In the genomic region with DNA sequence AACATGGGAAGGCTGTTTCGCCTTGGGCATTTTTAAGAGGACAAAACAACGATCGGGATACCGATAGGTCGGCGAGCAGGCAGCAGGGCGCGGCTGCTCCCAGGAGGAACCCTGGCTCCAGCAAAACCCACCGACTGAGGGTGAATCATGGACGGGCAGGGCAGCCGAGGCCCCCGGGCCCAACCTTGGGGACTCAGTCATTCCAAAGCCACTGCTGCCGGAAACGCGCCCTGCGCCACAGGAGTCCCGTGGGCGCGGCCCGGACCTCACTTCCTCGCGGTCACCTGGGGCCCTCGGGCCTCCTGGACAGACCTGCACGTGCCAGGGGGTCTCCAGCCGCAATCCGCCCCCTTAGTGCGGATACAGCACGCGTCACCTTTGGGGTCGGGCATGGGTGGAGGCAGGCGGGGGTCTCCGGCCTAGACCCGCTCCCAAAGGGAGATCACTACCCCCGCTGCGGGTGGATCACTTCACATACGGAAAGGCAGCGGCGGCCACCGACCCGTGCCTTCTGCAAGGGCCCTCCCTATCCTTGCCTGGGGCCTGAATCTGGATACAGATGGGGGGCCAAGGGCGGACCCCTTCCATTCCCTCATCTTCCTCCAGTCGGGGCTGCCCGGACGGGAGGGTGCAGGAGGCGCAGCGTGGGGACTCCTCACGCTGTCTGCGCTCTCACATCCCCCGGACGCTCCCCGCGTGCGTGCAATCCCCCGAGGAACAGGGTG, we compare ENCODE assay signal across 8 cellular contexts. TPM values are rescaled to one million over a fixed set of nuclear protein-coding genes. Genes with fewer than 3 reads are reported as not detected.
DNase-seq lines count a peak whose midpoint lies in the region; ATAC-seq, FAIRE-seq and TF ChIP-seq lines count a peak whose summit lies in the region.

No MANE protein-coding gene starts in this region.

- ATAC-seq in GM21390 (IDR thresholded peaks at IDR 0.05; ENCODE audit: unreplicated experiment) (peak; percentile 18), K562 (peak; percentile 69)

- H3K4me1 ChIP-seq in Caco-2 (peaks cover 48% of the 10 kb centered on the region), K562 (replicated peaks in 1 of 2; ENCODE audit: control insufficient read depth in 2 of 2, insufficient read depth in 2 of 2, low read length in 2 of 2) (peaks cover 15 to 39% of the 10 kb centered on the region in 2 experiments), iPS-15b (ENCODE audit: control insufficient read depth, insufficient read depth, low read length) (peaks cover 10% of the 10 kb centered on the region)

- peak overlapping the region; percentile 97 for H3K27ac ChIP-seq in K562 (ENCODE audit: extremely low read depth, low read depth, low read length)

- FAIRE-seq in HTR-8/SVneo (lab: Jason Lieb, UNC) = no peak
- FAIRE-seq in K562 (lab: Jason Lieb, UNC) = no peak

- TF ChIP-seq POLR2A in K562 (conservative IDR thresholded peaks at IDR 0.05) = no peak; the same call in 1 of the 2 replicates

- peaks cover 32% of the 10 kb centered on the region for H3K4me1 Mint-ChIP-seq in Caco-2 (ENCODE audit: low read depth, unreplicated experiment)

- H3K9ac ChIP-seq in K562 (ENCODE audit: insufficient read depth in 1 of 2, low read depth in 2 of 2, low read length in 2 of 2) = peak overlapping the region; percentile 96 to 97
- H3K9ac ChIP-seq in iPS-15b (ENCODE audit: low read depth, low read length) = peak overlapping the region; percentile 93

- in situ Hi-C loops in K562 (cut with MboI) = no loop called here

- peak overlapping the region; percentile 98 for H2AFZ ChIP-seq in K562 (ENCODE audit: low read depth, low read length)

- under 1% methylated on average over 39 of the region's 54 CpGs for WGBS in K562 (ENCODE audit: insufficient coverage, low coverage, missing lambda C conversion rate)

- H3K27me3 Mint-ChIP-seq in Caco-2 (ENCODE audit: insufficient read depth, unreplicated experiment) = no peaks in the 10 kb centered on the region

- DNase-seq in Caco-2 (peak; percentile 59 to 64), HTR-8/SVneo (ENCODE audit: insufficient read length, low spot score) (peak; percentile 35), T-helper 9 cell (peak; percentile 16), K562 (ENCODE audit: extremely low read depth in 1 of 4, low spot score in 3 of 4) (peak; percentile 45 to 78 (median 50)), skeletal muscle cell (ENCODE audit: low read depth) (no peak), NCI-H187 treated with DMSO at 0.1 percent for 48 hours (lab: John Stamatoyannopoulos, UW) (no peak)

- peaks cover 74% of the 10 kb centered on the region for H3K79me2 ChIP-seq in K562 (ENCODE audit: control insufficient read depth, insufficient read depth, low read length)

- no peak for TF ChIP-seq RAD21 in K562 (CRISPR knock-in tag; conservative IDR thresholded peaks at IDR 0.05 in 1 of 2, IDR thresholded peaks at IDR 0.05 in 1 of 2)

- H3K36me3 ChIP-seq in Caco-2 (ENCODE audit: control insufficient read depth, insufficient read depth, low read length) = no peaks in the 10 kb centered on the region
- H3K36me3 ChIP-seq in K562 (ENCODE audit: control insufficient read depth, insufficient read depth, low read length) = peaks cover 28% of the 10 kb centered on the region
- H3K36me3 ChIP-seq in iPS-15b (ENCODE audit: control insufficient read depth, insufficient read depth, low read length) = no peaks in the 10 kb centered on the region

- BruUV-seq in Caco-2 (replicated peaks; lab: Mats Ljungman, UMichigan) (no TSS peak), K562 (replicated peaks; lab: Mats Ljungman, UMichigan) (no TSS peak)

- CTCF ChIA-PET in Caco-2 (lab: Charles Lee) (interaction anchor here (1.0 to 1.2 kb wide), 2 partner anchors 37 to 71 kb away, joined by 6 to 12 read pairs; no protein-coding TSS in a partner anchor), K562 (lab: Yijun Ruan, JAX; ENCODE audit: low intra/inter-chr PET ratio) (no interaction called here)

- peak overlapping the region; percentile 99 for H3K27ac Mint-ChIP-seq in Caco-2 (ENCODE audit: unreplicated experiment)

- TF ChIP-seq CTCF in Caco-2 (IDR thresholded peaks at IDR 0.05; ENCODE audit: insufficient read depth in 1 of 2, low read depth in 1 of 2, low read length in 1 of 2, severe bottlenecking in 1 of 2, unreplicated experiment in 1 of 2) = no peak
- TF ChIP-seq CTCF in K562 (IDR thresholded peaks at IDR 0.05 in 2 of 3, conservative IDR thresholded peaks at IDR 0.05 in 1 of 3; ENCODE audit: insufficient read depth in 2 of 3, low read depth in 1 of 3, low read length in 3 of 3) = no peak

- H3K4me3 ChIP-seq in Caco-2 (ENCODE audit: low read depth, low read length) (peak overlapping the region; percentile 96), K562 (peak overlapping the region; percentile 91), iPS-15b (ENCODE audit: low read depth, low read length) (peak overlapping the region; percentile 89), skeletal muscle cell (ENCODE audit: low read depth, low read length) (peak overlapping the region; percentile 89)

- H3K27me3 ChIP-seq in Caco-2 (replicated peaks; ENCODE audit: control insufficient read depth, insufficient read depth, low read length) = no peaks in the 10 kb centered on the region
- H3K27me3 ChIP-seq in K562 (ENCODE audit: control insufficient read depth in 2 of 2, insufficient read depth in 2 of 2, low read length in 2 of 2) = no peaks in the 10 kb centered on the region
- no peaks in the 10 kb centered on the region for H3K27me3 ChIP-seq in iPS-15b (ENCODE audit: control insufficient read depth, insufficient read depth, low read length)

- peak overlapping the region; percentile 98 for H3K4me3 Mint-ChIP-seq in Caco-2 (ENCODE audit: unreplicated experiment)

- H3K9me1 ChIP-seq in K562 (ENCODE audit: control insufficient read depth, insufficient read depth, low read length) = no peaks in the 10 kb centered on the region

- H3K9me3 ChIP-seq in Caco-2 = no peaks in the 10 kb centered on the region
- H3K9me3 ChIP-seq in K562 (replicated peaks; ENCODE audit: control insufficient read depth, insufficient read depth, low read depth, low read length) = no peaks in the 10 kb centered on the region
- H3K9me3 ChIP-seq in iPS-15b (ENCODE audit: control insufficient read depth, insufficient read depth, low read length) = no peaks in the 10 kb centered on the region

- intact Hi-C loops in Caco-2 (cut with micrococcal nuclease; ENCODE audit: unreplicated experiment) = loop anchor here (1.0 to 5.0 kb wide), 6 partner anchors 22 to 87 kb away; no protein-coding TSS in a partner anchor
- intact Hi-C loops in K562 (cut with micrococcal nuclease) = loop anchor here (5.0 kb wide), 1 partner anchor 117 kb away; no protein-coding TSS in a partner anchor

- peaks cover 30% of the 10 kb centered on the region for H4K20me1 ChIP-seq in K562 (replicated peaks; ENCODE audit: control insufficient read depth, insufficient read depth, low read length)

- TF ChIP-seq EP300 in K562 (IDR thresholded peaks at IDR 0.05; ENCODE audit: low read length) = no peak

- H3K36me3 Mint-ChIP-seq in Caco-2 (ENCODE audit: insufficient read depth, unreplicated experiment) = peaks cover 49% of the 10 kb centered on the region

- POLR2A ChIA-PET in Caco-2 (lab: Charles Lee) (interaction anchor here (1.2 kb wide), 2 partner anchors 41 to 43 kb away, joined by 19 to 20 read pairs; no protein-coding TSS in a partner anchor), K562 (lab: Yijun Ruan, JAX) (interaction anchor here (0.7 to 6.3 kb wide), 2 partner anchors 16 to 1919 kb away, joined by 3 to 94 read pairs; no protein-coding TSS in a partner anchor)

- H3K4me2 ChIP-seq in K562 (ENCODE audit: insufficient read depth, low read length) = peak overlapping the region; percentile 94

- no peaks in the 10 kb centered on the region for H3K9me3 Mint-ChIP-seq in Caco-2 (ENCODE audit: unreplicated experiment)

TF ChIP-seq in K562, 482 proteins besides CTCF, POLR2A, EP300 and RAD21 (continues in another document):
- TF ChIP-seq TAF9B (IDR thresholded peaks at IDR 0.05; ENCODE audit: partially characterized antibody) (peak; percentile 11), ARID1B (IDR thresholded peaks at IDR 0.05) (no peak)

RNA-seq across cellular contexts. Expression of gene TXN, which starts 0.7 kb away (rescaled TPM):
- 446 and 476 TPM in 2 replicates for total RNA-seq in Caco-2 (2022)
- total RNA-seq in K562 (2011; cell fraction: chromatin; rRNA removed; ENCODE audit: low replicate concordance) = 19.1 and 42.6 TPM in 2 replicates
- total RNA-seq in K562 (2011; cell fraction: nucleolus; rRNA removed) = 29.2 and 32.8 TPM in 2 replicates
- total RNA-seq in K562 (2011; cell fraction: nucleoplasm; rRNA removed) = 49.5 and 76.2 TPM in 2 replicates
- total RNA-seq in K562 (2014; rRNA removed) = 219 and 272 TPM in 2 replicates
- 428 and 441 TPM in 2 replicates for total RNA-seq in K562 (2014; rRNA removed; fragmentation: Illumina TruSeq; extraction: Trizol)
- 349 and 384 TPM in 2 replicates for total RNA-seq in K562 (2015; rRNA removed; fragmentation: Illumina TruSeq; extraction: Trizol)
- 339 and 403 TPM in 2 replicates for total RNA-seq in K562 (2021)
- polyA plus RNA-seq in K562 (2011; rRNA removed) = 590 and 771 TPM in 2 replicates
- polyA plus RNA-seq in K562 (2011; cell fraction: cytosol; rRNA removed) = 284 and 512 TPM in 2 replicates
- polyA plus RNA-seq in K562 (2011; cell fraction: nucleus; rRNA removed) = 120 and 197 TPM in 2 replicates
- polyA plus RNA-seq in K562 (2012) = 289 and 521 TPM in 2 replicates
- polyA plus RNA-seq in K562 (2014; fragmentation: Illumina TruSeq; extraction: Trizol) = 446 and 528 TPM in 2 replicates
- polyA plus RNA-seq in K562 (2014; fragmentation: Nextera tagmentation; extraction: Ambion mirVana) = 1,000 to 10,000 TPM; 1,469 to 1,596 TPM
- 514 and 530 TPM in 2 replicates for polyA plus RNA-seq in K562 (2014; rRNA removed)
- polyA minus RNA-seq in K562 (2011; rRNA and poly(A)+ RNA removed) = 190 and 220 TPM in 2 replicates
- 59.8 and 72.2 TPM in 2 replicates for polyA minus RNA-seq in K562 (2011; cell fraction: cytosol; rRNA and poly(A)+ RNA removed)
- polyA minus RNA-seq in K562 (2011; cell fraction: nucleus; rRNA and poly(A)+ RNA removed) = 17.1 and 37.3 TPM in 2 replicates

RNA-seq across cellular contexts. Expression of gene C9orf152, which starts 47.6 kb away (rescaled TPM):
- total RNA-seq in Caco-2 (2022) (0.36 and 0.42 TPM in 2 replicates), K562 (2014; rRNA removed) (not detected in 2 replicates), K562 (2014; rRNA removed; fragmentation: Illumina TruSeq; extraction: Trizol) (not detected in 2 replicates), K562 (2015; rRNA removed; fragmentation: Illumina TruSeq; extraction: Trizol) (not detected in 2 replicates), K562 (2021) (not detected in 2 replicates)
- total RNA-seq in K562 (2011; cell fraction: chromatin; rRNA removed; ENCODE audit: low replicate concordance) = not detected in 2 replicates
- not detected in 2 replicates for total RNA-seq in K562 (2011; cell fraction: nucleolus; rRNA removed)
- not detected in 2 replicates for total RNA-seq in K562 (2011; cell fraction: nucleoplasm; rRNA removed)
- polyA plus RNA-seq in K562 (2011; rRNA removed) (not detected in 2 replicates), K562 (2014; fragmentation: Illumina TruSeq; extraction: Trizol) (not detected in 2 replicates), K562 (2014; fragmentation: Nextera tagmentation; extraction: Ambion mirVana) (not detected), K562 (2014; rRNA removed) (not detected in 2 replicates)
- not detected in 2 replicates for polyA plus RNA-seq in K562 (2011; cell fraction: cytosol; rRNA removed)
- polyA plus RNA-seq in K562 (2011; cell fraction: nucleus; rRNA removed) = not detected in 2 replicates
- polyA plus RNA-seq in K562 (2012) = not detected in 2 replicates
- not detected in 2 replicates for polyA minus RNA-seq in K562 (2011; rRNA and poly(A)+ RNA removed)
- not detected in 2 replicates for polyA minus RNA-seq in K562 (2011; cell fraction: cytosol; rRNA and poly(A)+ RNA removed)
- not detected in 2 replicates for polyA minus RNA-seq in K562 (2011; cell fraction: nucleus; rRNA and poly(A)+ RNA removed)

Comparison
In these comparisons a context has a peak if more than half of its experiments do, and no peak if none do; other contexts are left out.
1. DNase-seq: peak in Caco-2 (2 of 2), HTR-8/SVneo (single experiment), T-helper 9 cell (single experiment) and K562 (4 of 4); none in skeletal muscle cell (single experiment) and NCI-H187 treated with DMSO at 0.1 percent for 48 hours (single experiment).
2. Peak in every context shown above with its lines, with median percentiles within 50 percentile points of each other: H3K4me3 ChIP-seq.